ENCODE assay signal across 26 cellular contexts in the genomic region with DNA sequence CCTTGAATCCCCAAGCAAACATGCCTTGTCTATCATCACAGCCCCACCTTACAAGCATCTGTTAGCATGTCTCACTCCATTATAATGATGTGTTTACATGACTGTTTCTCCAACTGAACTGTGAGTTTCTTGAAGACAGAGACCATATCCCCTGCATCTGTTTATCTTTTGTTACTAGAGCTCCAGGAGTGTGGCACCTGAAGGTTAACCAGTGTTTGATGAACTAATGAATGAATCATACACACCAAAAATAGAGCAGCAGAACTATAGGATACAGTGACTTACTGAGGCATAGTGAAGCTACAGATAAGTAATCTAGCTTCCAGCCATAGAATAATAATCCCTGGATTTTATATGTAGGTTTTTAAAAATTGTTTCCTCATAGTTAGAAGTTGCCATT.
"Had no signal": no experiment of that assay in that cellular context is flagged by ENCODE, and none has a peak within 500 bp of the region (broad histone marks: within the 10 kb centered on the region; RNA-seq: fewer than 3 reads in every experiment).

No MANE protein-coding gene starts in this region.

- H3K4me3 ChIP-seq: coronary artery, esophagus muscularis mucosa, gastroesophageal sphincter, heart left ventricle, hepatocyte, prostate gland, right atrium auricular region, smooth muscle cell, stomach, tibial artery, upper lobe of left lung, uterus had no signal

- H3K36me3 ChIP-seq: esophagus muscularis mucosa, gastroesophageal sphincter, heart left ventricle, prostate gland, right atrium auricular region, stomach, tibial artery, upper lobe of left lung, uterus had no signal

- H3K4me2 ChIP-seq: hepatocyte, smooth muscle cell had no signal

- H3K27ac ChIP-seq: coronary artery, esophagus muscularis mucosa, foreskin keratinocyte, gastroesophageal sphincter, heart left ventricle, hepatocyte, prostate gland, right atrium auricular region, stomach, tibial artery, upper lobe of left lung, uterus had no signal

- H3K4me1 ChIP-seq: foreskin keratinocyte, prostate gland, right atrium auricular region, upper lobe of left lung, uterus had no signal

- H3K9me3 ChIP-seq: esophagus muscularis mucosa, gastroesophageal sphincter, heart left ventricle, prostate gland, right atrium auricular region, stomach, tibial artery, upper lobe of left lung, uterus had no signal

- H2AFZ ChIP-seq: hepatocyte had no signal

- ATAC-seq: foreskin keratinocyte; gastroesophageal sphincter; heart left ventricle; left lobe of liver; naive thymus-derived CD8-positive, alpha-beta T cell; sciatic nerve; stimulated activated effector memory CD8-positive, alpha-beta T cell treated with anti-CD3 and anti-CD28 coated beads, Interleukin-12 subunit alpha, Interleukin-12 subunit beta, amount 100 ng/mL, for 72 hours had no signal

- DNase-seq: dermis blood vessel endothelial cell; effector memory CD4-positive, alpha-beta T cell; heart left ventricle; kidney; naive thymus-derived CD8-positive, alpha-beta T cell; nephron progenitor cell; nucleus accumbens; stimulated activated CD4-positive, alpha-beta T cell treated with anti-CD3 and anti-CD28 coated beads, Interleukin-12 subunit alpha, Interleukin-12 subunit beta, amount 100 ng/mL, for 4 hours; stimulated activated CD4-positive, alpha-beta T cell treated with anti-CD3 and anti-CD28 coated beads, Interleukin-1b, Interleukin-23, amount 100 ng/mL, for 48 hours; stimulated activated CD4-positive, alpha-beta T cell treated with anti-CD3 and anti-CD28 coated beads, Interleukin-4, amount 100 ng/mL, for 1 hour; stimulated activated naive CD4-positive, alpha-beta T cell treated with Interleukin-2 at 50 U/mL for 16 hours; stomach; tibial artery; upper lobe of left lung; uterus had no signal

- H3K27me3 ChIP-seq: esophagus muscularis mucosa, foreskin keratinocyte, gastroesophageal sphincter, heart left ventricle, hepatocyte, right atrium auricular region, stomach, tibial artery, upper lobe of left lung, uterus had no signal
